In genomic region chr12:53344487-53344823, GRCh38 we compare ENCODE assay signal across 8 cellular contexts. TPM values are rescaled to one million over a fixed set of nuclear protein-coding genes. Genes with fewer than 3 reads are reported as not detected.
DNase-seq lines count a peak whose midpoint lies in the region; ATAC-seq, FAIRE-seq and TF ChIP-seq lines count a peak whose summit lies in the region.

No MANE protein-coding gene starts in this region.

- no peak overlapping the region for H2AK5ac ChIP-seq in trophoblast cell (ENCODE audit: low read length)

- no peaks in the 10 kb centered on the region for H3K9me3 ChIP-seq in CD4-positive, alpha-beta memory T cell (ENCODE audit: control insufficient read depth in 1 of 2, low read length in 2 of 2)
- no peaks in the 10 kb centered on the region for H3K9me3 ChIP-seq in OCI-LY3 (ENCODE audit: insufficient read depth, low read length)
- H3K9me3 ChIP-seq in endothelial cell of umbilical vein (replicated peaks; ENCODE audit: control insufficient read depth, insufficient read depth, low read length) = no peaks in the 10 kb centered on the region
- H3K9me3 ChIP-seq in trophoblast cell (ENCODE audit: insufficient read depth, low read depth, low read length) = no peaks in the 10 kb centered on the region

- no peaks in the 10 kb centered on the region for H3K36me3 ChIP-seq in CD4-positive, alpha-beta memory T cell (ENCODE audit: insufficient read depth, low read length)
- H3K36me3 ChIP-seq in OCI-LY3 (replicated peaks; ENCODE audit: low read depth, low read length) (no peaks in the 10 kb centered on the region), endothelial cell of umbilical vein (ENCODE audit: control insufficient read depth in 2 of 2, extremely low read depth in 1 of 2, insufficient read depth in 2 of 2, low read length in 2 of 2) (no peaks in the 10 kb centered on the region), trophoblast cell (ENCODE audit: control insufficient read depth in 1 of 2, insufficient read depth in 2 of 2, low read length in 2 of 2) (no peaks in the 10 kb centered on the region)

- H3K27ac ChIP-seq in CD4-positive, alpha-beta memory T cell (ENCODE audit: low read depth, low read length) = no peak overlapping the region
- no peak overlapping the region for H3K27ac ChIP-seq in OCI-LY3 (ENCODE audit: low read length)
- no peak overlapping the region for H3K27ac ChIP-seq in endothelial cell of umbilical vein (ENCODE audit: insufficient read depth, low read depth, low read length)
- H3K27ac ChIP-seq in trophoblast cell (ENCODE audit: low read depth, low read length) = no peak overlapping the region

- H3K9me3 Mint-ChIP-seq in CD4-positive, alpha-beta memory T cell = peaks cover 0 to 1% (median 0%) of the 10 kb centered on the region in 8 donors

- peaks cover 11 to 18% (median 14%) of the 10 kb centered on the region in 4 donors for H3K4me1 Mint-ChIP-seq in CD4-positive, alpha-beta memory T cell

- H3K27me3 ChIP-seq in CD4-positive, alpha-beta memory T cell (ENCODE audit: insufficient read depth, low read length) = no peaks in the 10 kb centered on the region
- peaks cover 23% of the 10 kb centered on the region for H3K27me3 ChIP-seq in OCI-LY3 (ENCODE audit: low read depth, low read length)
- peaks cover 0 to 4% of the 10 kb centered on the region in 2 experiments for H3K27me3 ChIP-seq in endothelial cell of umbilical vein (ENCODE audit: control insufficient read depth in 2 of 2, insufficient read depth in 2 of 2, low read length in 2 of 2)
- no peaks in the 10 kb centered on the region for H3K27me3 ChIP-seq in trophoblast cell (ENCODE audit: insufficient read depth, low read length)

- peaks cover 0 to 3% of the 10 kb centered on the region in 2 donors for H3K27me3 Mint-ChIP-seq in CD4-positive, alpha-beta memory T cell

- TF ChIP-seq POLR2A in endothelial cell of umbilical vein (IDR thresholded peaks at IDR 0.05; ENCODE audit: low read depth, low read length) = no peak

- peak overlapping the region; percentile 51; the same call in 1 of the 2 replicates for H3K9ac ChIP-seq in OCI-LY3 (ENCODE audit: low read length)
- H3K9ac ChIP-seq in endothelial cell of umbilical vein (replicated peaks; ENCODE audit: extremely low read depth, insufficient read depth, low read length) = peak overlapping the region; percentile 26
- H3K9ac ChIP-seq in trophoblast cell (ENCODE audit: low read length) = no peak overlapping the region

- intact Hi-C loops in CD4-positive, alpha-beta memory T cell (cut with micrococcal nuclease) = loop anchor here (2.0 kb wide), 1 partner anchor 278 kb away; no protein-coding TSS in a partner anchor
- intact Hi-C loops in endothelial cell of umbilical vein (cut with micrococcal nuclease) = no loop called here
- intact Hi-C loops in sciatic nerve (cut with DNase I) = no loop called here

- no peaks in the 10 kb centered on the region for H4K20me1 ChIP-seq in OCI-LY3 (ENCODE audit: insufficient read depth, low read length)
- H4K20me1 ChIP-seq in endothelial cell of umbilical vein (replicated peaks; ENCODE audit: control insufficient read depth, extremely low read depth, insufficient read depth, low read length) = no peaks in the 10 kb centered on the region

- H4K12ac ChIP-seq in trophoblast cell (ENCODE audit: low read depth, low read length) = no peak overlapping the region

- H3K27ac Mint-ChIP-seq in CD4-positive, alpha-beta memory T cell = peak overlapping the region in 6 of 7 donors; percentile 22 to 89 (median 77)

- BruUV-seq in endothelial cell of umbilical vein (replicated peaks; lab: Mats Ljungman, UMichigan) = no TSS peak

- dilution Hi-C loops in endothelial cell of umbilical vein (cut with MboI; ENCODE audit: extremely low pct_ligation_motif_present, low sequenced_read_pairs) = no loop called here

- ATAC-seq in GM19463 (IDR thresholded peaks at IDR 0.05; ENCODE audit: unreplicated experiment) = no peak
- ATAC-seq in sciatic nerve = no peak
- ATAC-seq in GM18867 (IDR thresholded peaks at IDR 0.05; ENCODE audit: unreplicated experiment) = no peak

- no peak overlapping the region for H2BK120ac ChIP-seq in trophoblast cell (ENCODE audit: insufficient read depth, low read length, poor library complexity)

- H3K4me2 ChIP-seq in OCI-LY3 (ENCODE audit: low read length) (peak overlapping the region; percentile 98), endothelial cell of umbilical vein (ENCODE audit: insufficient read depth, low read length) (peak overlapping the region; percentile 49), trophoblast cell (ENCODE audit: low read length) (peak overlapping the region; percentile 95)

- H3K4ac ChIP-seq in trophoblast cell (ENCODE audit: low read depth, low read length) = no peak overlapping the region

- POLR2A ChIA-PET in CD4-positive, alpha-beta memory T cell (lab: Charles Lee; ENCODE audit: partially characterized antibody) = interaction anchor here (0.9 to 4.1 kb wide), 13 partner anchors 10 to 265 kb away, joined by 3 to 111 read pairs (median 3); partner anchors contain the start of genes AAAS, MYG1, PFDN5 and SP1
- POLR2A ChIA-PET in endothelial cell of umbilical vein (lab: Charles Lee) = interaction anchor here (0.7 to 1.8 kb wide), 3 partner anchors 23 to 77 kb away, joined by 3 to 10 read pairs (median 6); partner anchors contain the start of gene AAAS

- H3K79me2 ChIP-seq in OCI-LY3 (ENCODE audit: low read length) = no peaks in the 10 kb centered on the region
- no peaks in the 10 kb centered on the region for H3K79me2 ChIP-seq in endothelial cell of umbilical vein (ENCODE audit: control insufficient read depth, insufficient read depth, low read length)
- peaks cover 2% of the 10 kb centered on the region for H3K79me2 ChIP-seq in trophoblast cell (ENCODE audit: control insufficient read depth, insufficient read depth, low read length, poor library complexity)

- no peak overlapping the region for H2BK5ac ChIP-seq in trophoblast cell (ENCODE audit: low read depth, low read length, poor library complexity)

- no peak for TF ChIP-seq CTCF in OCI-LY3 (IDR thresholded peaks at IDR 0.05; ENCODE audit: low read depth, low read length)
- TF ChIP-seq CTCF in endothelial cell of umbilical vein (IDR thresholded peaks at IDR 0.05; ENCODE audit: extremely low read depth in 1 of 2, insufficient read depth in 1 of 2, low read depth in 1 of 2, low read length in 2 of 2) = no peak

- DNase-seq in CD4-positive, alpha-beta memory T cell = no peak
- DNase-seq in endothelial cell of umbilical vein (ENCODE audit: low read depth, low spot score) = no peak
- no peak for DNase-seq in trophoblast cell
- DNase-seq in germinal center (ENCODE audit: low spot score) = no peak
- DNase-seq in sciatic nerve (ENCODE audit: low spot score) = no peak

- H2BK12ac ChIP-seq in trophoblast cell (ENCODE audit: low read length) = no peak overlapping the region

- H3K4me1 ChIP-seq in CD4-positive, alpha-beta memory T cell (ENCODE audit: insufficient read depth, low read length) = peaks cover 7% of the 10 kb centered on the region
- H3K4me1 ChIP-seq in OCI-LY3 (ENCODE audit: low read length) (peaks cover 11% of the 10 kb centered on the region; the same call in 1 of the 2 replicates), endothelial cell of umbilical vein (ENCODE audit: control insufficient read depth, extremely low read depth, insufficient read depth, low read length) (peaks cover 13% of the 10 kb centered on the region), trophoblast cell (ENCODE audit: control insufficient read depth in 1 of 2, insufficient read depth in 2 of 2, low read length in 2 of 2) (peaks cover 2 to 3% of the 10 kb centered on the region in 2 experiments)

- H4K91ac ChIP-seq in trophoblast cell (ENCODE audit: low read depth, low read length) = peak overlapping the region; percentile 2

- peak overlapping the region; percentile 5 for H4K8ac ChIP-seq in trophoblast cell (ENCODE audit: low read depth, low read length)

- H3K79me1 ChIP-seq in trophoblast cell (ENCODE audit: low read length) = peaks cover 6% of the 10 kb centered on the region

- no peaks in the 10 kb centered on the region for H3K9me1 ChIP-seq in endothelial cell of umbilical vein (replicated peaks; ENCODE audit: control insufficient read depth, extremely low read depth, insufficient read depth, low read length)

- FAIRE-seq in endothelial cell of umbilical vein (lab: Jason Lieb, UNC) = no peak

- no CpG with 5 or more reads among the region's 19 CpGs for WGBS in trophoblast cell (ENCODE audit: extremely low coverage, insufficient coverage, insufficient read length)

- no peaks in the 10 kb centered on the region for H3K36me3 Mint-ChIP-seq in CD4-positive, alpha-beta memory T cell

- no peak overlapping the region for H3K23ac ChIP-seq in trophoblast cell (ENCODE audit: low read length)

- no peak overlapping the region for H3K14ac ChIP-seq in trophoblast cell (ENCODE audit: low read length)

- CTCF ChIA-PET in CD4-positive, alpha-beta memory T cell (lab: Charles Lee; ENCODE audit: partially characterized antibody) = interaction anchor here (0.6 to 7.0 kb wide), 51 partner anchors 9 to 278 kb away, joined by 3 to 294 read pairs (median 5); partner anchors contain the start of genes AAAS, AMHR2, CSAD and ITGB7
- CTCF ChIA-PET in endothelial cell of umbilical vein (lab: Charles Lee) = interaction anchor here (0.5 to 4.5 kb wide), 31 partner anchors 8 to 290 kb away, joined by 3 to 225 read pairs (median 5); partner anchors contain the start of genes AAAS, MYG1, PFDN5 and SP1

- H2AFZ ChIP-seq in OCI-LY3 (ENCODE audit: low read depth, low read length) (peak overlapping the region; percentile 84; the same call in 1 of the 2 replicates), endothelial cell of umbilical vein (ENCODE audit: low read depth, low read length) (peak overlapping the region; percentile 95), trophoblast cell (ENCODE audit: insufficient read depth, low read length, poor library complexity) (peak overlapping the region; percentile 19)

- no peak overlapping the region for H3K18ac ChIP-seq in trophoblast cell (ENCODE audit: low read length)

- H3K4me3 Mint-ChIP-seq in CD4-positive, alpha-beta memory T cell = peak overlapping the region; percentile 74 to 84 (median 78)

- no peak overlapping the region for H3K4me3 ChIP-seq in CD4-positive, alpha-beta memory T cell (ENCODE audit: low read length in 2 of 2)
- peak overlapping the region; percentile 88 for H3K4me3 ChIP-seq in OCI-LY3 (ENCODE audit: low read length)
- peak overlapping the region in 2 of 3 experiments; percentile 37 to 45 for H3K4me3 ChIP-seq in endothelial cell of umbilical vein (replicated peaks in 1 of 3; ENCODE audit: insufficient read depth in 1 of 3, low read depth in 1 of 3, low read length in 3 of 3)
- H3K4me3 ChIP-seq in trophoblast cell (ENCODE audit: low read depth, low read length) = peak overlapping the region; percentile 31

RNA-seq across cellular contexts. Expression of gene SP7, which starts 8.3 kb away (rescaled TPM):
- total RNA-seq in CD4-positive, alpha-beta memory T cell = not detected
- not detected for polyA plus RNA-seq in CD4-positive, alpha-beta memory T cell
- not detected in 2 replicates for total RNA-seq in endothelial cell of umbilical vein
- not detected in 2 replicates for polyA plus RNA-seq in endothelial cell of umbilical vein
- not detected in 2 replicates for polyA plus RNA-seq in endothelial cell of umbilical vein (2011; cell fraction: cytosol; rRNA removed)
- polyA plus RNA-seq in endothelial cell of umbilical vein (2011; cell fraction: nucleus; rRNA removed) = not detected in 2 replicates
- not detected in 2 replicates for polyA plus RNA-seq in endothelial cell of umbilical vein (2012)
- not detected in 2 replicates for polyA minus RNA-seq in endothelial cell of umbilical vein
- polyA minus RNA-seq in endothelial cell of umbilical vein (2011; cell fraction: cytosol; rRNA and poly(A)+ RNA removed) = not detected
- not detected in 2 replicates for polyA minus RNA-seq in endothelial cell of umbilical vein (2011; cell fraction: nucleus; rRNA and poly(A)+ RNA removed)
- 0.03 TPM in 1 of 2 replicates, not detected in the other for polyA plus RNA-seq in trophoblast cell (2013)
- total RNA-seq in sciatic nerve = 0.31 TPM

RNA-seq across cellular contexts. Expression of gene AAAS, which starts 23.0 kb away (rescaled TPM):
- total RNA-seq in CD4-positive, alpha-beta memory T cell = 10 to 100 TPM; 63.6 to 66.5 TPM
- polyA plus RNA-seq in CD4-positive, alpha-beta memory T cell = 10 to 100 TPM; 32.5 to 47.8 TPM
- total RNA-seq in endothelial cell of umbilical vein (57.8 and 60.0 TPM in 2 replicates), sciatic nerve (41.1 TPM)
- polyA plus RNA-seq in endothelial cell of umbilical vein = 83.1 and 86.0 TPM in 2 replicates
- 52.7 and 61.4 TPM in 2 replicates for polyA plus RNA-seq in endothelial cell of umbilical vein (2011; cell fraction: cytosol; rRNA removed)
- 183 and 200 TPM in 2 replicates for polyA plus RNA-seq in endothelial cell of umbilical vein (2011; cell fraction: nucleus; rRNA removed)
- 50.4 and 56.6 TPM in 2 replicates for polyA plus RNA-seq in endothelial cell of umbilical vein (2012)
- 67.7 and 70.4 TPM in 2 replicates for polyA minus RNA-seq in endothelial cell of umbilical vein
- 82.0 TPM for polyA minus RNA-seq in endothelial cell of umbilical vein (2011; cell fraction: cytosol; rRNA and poly(A)+ RNA removed)
- 37.3 and 47.9 TPM in 2 replicates for polyA minus RNA-seq in endothelial cell of umbilical vein (2011; cell fraction: nucleus; rRNA and poly(A)+ RNA removed)
- polyA plus RNA-seq in trophoblast cell (2013) = 36.5 and 38.2 TPM in 2 replicates

RNA-seq across cellular contexts. Expression of gene SP1, which starts 35.5 kb away (rescaled TPM):
- total RNA-seq in CD4-positive, alpha-beta memory T cell = 100 to 1,000 TPM; 109 to 110 TPM
- 10 to 100 TPM in 1 of 2 donors, 1 to 10 TPM in 1; 4.3 to 10.6 TPM for polyA plus RNA-seq in CD4-positive, alpha-beta memory T cell
- total RNA-seq in endothelial cell of umbilical vein = 56.3 and 57.7 TPM in 2 replicates
- polyA plus RNA-seq in endothelial cell of umbilical vein = 33.2 and 34.8 TPM in 2 replicates
- 20.7 and 21.6 TPM in 2 replicates for polyA plus RNA-seq in endothelial cell of umbilical vein (2011; cell fraction: cytosol; rRNA removed)
- 50.7 and 56.1 TPM in 2 replicates for polyA plus RNA-seq in endothelial cell of umbilical vein (2011; cell fraction: nucleus; rRNA removed)
- 21.3 and 21.8 TPM in 2 replicates for polyA plus RNA-seq in endothelial cell of umbilical vein (2012)
- 145 and 158 TPM in 2 replicates for polyA minus RNA-seq in endothelial cell of umbilical vein
- polyA minus RNA-seq in endothelial cell of umbilical vein (2011; cell fraction: cytosol; rRNA and poly(A)+ RNA removed) = 81.2 TPM
- polyA minus RNA-seq in endothelial cell of umbilical vein (2011; cell fraction: nucleus; rRNA and poly(A)+ RNA removed) = 42.3 and 66.1 TPM in 2 replicates
- 50.5 and 51.4 TPM in 2 replicates for polyA plus RNA-seq in trophoblast cell (2013)
- total RNA-seq in sciatic nerve = 101 TPM

RNA-seq across cellular contexts. Expression of gene MYG1, which starts 45.0 kb away (rescaled TPM):
- 10 to 100 TPM; 46.0 to 50.8 TPM for total RNA-seq in CD4-positive, alpha-beta memory T cell
- 10 to 100 TPM; 62.4 to 78.2 TPM for polyA plus RNA-seq in CD4-positive, alpha-beta memory T cell
- total RNA-seq in endothelial cell of umbilical vein (61.1 and 65.8 TPM in 2 replicates), sciatic nerve (31.9 TPM)
- polyA plus RNA-seq in endothelial cell of umbilical vein = 65.5 and 65.9 TPM in 2 replicates
- polyA plus RNA-seq in endothelial cell of umbilical vein (2011; cell fraction: cytosol; rRNA removed) = 60.4 and 62.2 TPM in 2 replicates
- 41.2 and 42.1 TPM in 2 replicates for polyA plus RNA-seq in endothelial cell of umbilical vein (2011; cell fraction: nucleus; rRNA removed)
- 47.2 and 56.8 TPM in 2 replicates for polyA plus RNA-seq in endothelial cell of umbilical vein (2012)
- polyA minus RNA-seq in endothelial cell of umbilical vein = 34.9 and 42.2 TPM in 2 replicates
- polyA minus RNA-seq in endothelial cell of umbilical vein (2011; cell fraction: cytosol; rRNA and poly(A)+ RNA removed) = 67.1 TPM
- 9.1 and 10.0 TPM in 2 replicates for polyA minus RNA-seq in endothelial cell of umbilical vein (2011; cell fraction: nucleus; rRNA and poly(A)+ RNA removed)
- 44.5 and 48.7 TPM in 2 replicates for polyA plus RNA-seq in trophoblast cell (2013)

RNA-seq across cellular contexts. Expression of gene PFDN5, which starts 49.1 kb away (rescaled TPM):
- total RNA-seq in CD4-positive, alpha-beta memory T cell = 100 to 1,000 TPM; 717 to 718 TPM
- polyA plus RNA-seq in CD4-positive, alpha-beta memory T cell = 1,000 to 10,000 TPM; 1,306 to 1,410 TPM
- total RNA-seq in endothelial cell of umbilical vein = 286 and 301 TPM in 2 replicates
- 665 and 745 TPM in 2 replicates for polyA plus RNA-seq in endothelial cell of umbilical vein
- 965 and 972 TPM in 2 replicates for polyA plus RNA-seq in endothelial cell of umbilical vein (2011; cell fraction: cytosol; rRNA removed)
- polyA plus RNA-seq in endothelial cell of umbilical vein (2011; cell fraction: nucleus; rRNA removed) = 821 and 880 TPM in 2 replicates
- polyA plus RNA-seq in endothelial cell of umbilical vein (2012) = 559 and 618 TPM in 2 replicates
- 123 and 203 TPM in 2 replicates for polyA minus RNA-seq in endothelial cell of umbilical vein
- 96.5 TPM for polyA minus RNA-seq in endothelial cell of umbilical vein (2011; cell fraction: cytosol; rRNA and poly(A)+ RNA removed)
- polyA minus RNA-seq in endothelial cell of umbilical vein (2011; cell fraction: nucleus; rRNA and poly(A)+ RNA removed) = 80.4 and 104 TPM in 2 replicates
- 302 and 315 TPM in 2 replicates for polyA plus RNA-seq in trophoblast cell (2013)
- 490 TPM for total RNA-seq in sciatic nerve

Comparison
In these comparisons a context has a peak if more than half of its experiments do, and no peak if none do; other contexts are left out.
1. H3K4me3 ChIP-seq: peak in OCI-LY3 (single experiment), endothelial cell of umbilical vein (2 of 3) and trophoblast cell (single experiment); none in CD4-positive, alpha-beta memory T cell (0 of 2).
2. H2AFZ ChIP-seq: peak in every context shown above with its lines; median percentile 95 in endothelial cell of umbilical vein; 84 in OCI-LY3; 19 in trophoblast cell.
3. Peak in every context shown above with its lines, with median percentiles within 50 percentile points of each other: H3K4me2 ChIP-seq.